1 cellular context compared by ENCODE assay signal in genomic region chr1:178682886-178683285, GRCh38.
TF ChIP-seq lines count a peak whose summit lies in the region.

No MANE protein-coding gene starts in this region.

TF ChIP-seq in HepG2, 621 proteins besides CTCF, POLR2A, EP300 and RAD21:
- TF ChIP-seq RERE (CRISPR knock-in tag; IDR thresholded peaks at IDR 0.05; ENCODE audit: low read depth) (no peak), ASH2L (IDR thresholded peaks at IDR 0.05; ENCODE audit: insufficient read length, low read depth, low read length) (peak; percentile 42), LBX2 (CRISPR knock-in tag; IDR thresholded peaks at IDR 0.05; ENCODE audit: borderline replicate concordance) (no peak), ZNF18 (CRISPR knock-in tag; IDR thresholded peaks at IDR 0.05; ENCODE audit: insufficient replicate concordance) (peak; percentile 7), TCF7L2 (IDR thresholded peaks at IDR 0.05; ENCODE audit: low read depth, low read length) (0 out of 2 replicates have a peak, but pooled peaks have one; percentile 0), TFDP1 (CRISPR knock-in tag; IDR thresholded peaks at IDR 0.05; ENCODE audit: borderline replicate concordance) (no peak), NR2C2 (CRISPR knock-in tag; IDR thresholded peaks at IDR 0.05; ENCODE audit: borderline replicate concordance) (peak; percentile 2; the same call in 1 of the 2 replicates), ZNF362 (CRISPR knock-in tag; IDR thresholded peaks at IDR 0.05; ENCODE audit: borderline replicate concordance) (0 out of 2 replicates have a peak, but pooled peaks have one; percentile 1)
TF ChIP-seq in HepG2: peak in this region for 5.
